20 cellular contexts compared by ENCODE assay signal in the genomic region with DNA sequence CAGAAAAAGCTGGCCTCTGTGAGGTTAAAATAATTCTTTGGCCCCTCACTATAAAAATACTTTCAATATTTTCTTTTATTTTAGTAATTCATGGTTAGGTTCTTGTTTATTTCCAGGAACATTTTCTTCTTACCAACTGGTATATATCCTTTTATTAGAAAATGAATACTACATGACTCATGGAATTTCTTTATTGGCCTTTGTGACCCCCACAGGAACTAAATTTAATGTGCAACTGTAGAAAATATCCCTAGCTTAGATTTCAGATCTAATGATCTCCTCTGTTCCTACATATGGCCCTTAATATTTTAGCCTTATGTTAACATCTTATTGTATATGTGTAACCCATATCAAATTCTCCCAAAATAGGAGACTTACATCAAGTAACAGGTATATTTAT.
DNase-seq lines count a peak whose midpoint lies in the region; ATAC-seq and TF ChIP-seq lines count a peak whose summit lies in the region.
"Had no signal": no experiment of that assay in that cellular context is flagged by ENCODE, and none has a peak within 500 bp of the region (broad histone marks: within the 10 kb centered on the region; RNA-seq: fewer than 3 reads in every experiment).

No MANE protein-coding gene starts in this region.

- POLR2A ChIA-PET in BJ (lab: Charles Lee), result interaction anchor here (0.5 kb wide), 1 partner anchor 638 kb away, joined by 3 read pairs; no protein-coding TSS in a partner anchor

- no peak overlapping the region for H3K4me3 ChIP-seq in BJ (ENCODE audit: low read depth, low read length)
- no peak overlapping the region for H3K4me3 ChIP-seq in cardiac fibroblast (replicated peaks in 1 of 2; ENCODE audit: low read depth in 2 of 2, low read length in 2 of 2)
- H3K4me3 ChIP-seq: body of pancreas, mucosa of descending colon, sigmoid colon had no signal

- TF ChIP-seq CTCF in BJ (IDR thresholded peaks at IDR 0.05; ENCODE audit: insufficient read depth, low read depth, low read length), result no peak
- TF ChIP-seq CTCF in cardiac fibroblast (IDR thresholded peaks at IDR 0.05; ENCODE audit: low read depth, low read length), result no peak

- no peaks in the 10 kb centered on the region for H3K36me3 ChIP-seq in BJ (ENCODE audit: control insufficient read depth, insufficient read depth, low read length)
- H3K36me3 ChIP-seq: sigmoid colon had no signal

- ATAC-seq in left lobe of liver, result no peak
- ATAC-seq: body of pancreas; CD8-positive, alpha-beta T cell; left colon; mucosa of descending colon had no signal

- H3K27me3 ChIP-seq in BJ (ENCODE audit: control insufficient read depth, insufficient read depth, low read length), result no peaks in the 10 kb centered on the region
- H3K27me3 ChIP-seq: body of pancreas, sigmoid colon had no signal

- CTCF ChIA-PET in BJ (lab: Yijun Ruan, JAX), result interaction anchor here (1.3 to 1.7 kb wide), 2 partner anchors 11 to 59 kb away, joined by 3 to 5 read pairs; no protein-coding TSS in a partner anchor

- DNase-seq in BJ (ENCODE audit: low read depth) (peak; percentile 55), M059J (ENCODE audit: low read depth) (peak; percentile 74), cardiac fibroblast (ENCODE audit: low read depth in 2 of 2) (peak; percentile 34 to 61), hepatic stellate cell (ENCODE audit: low spot score) (peak; percentile 18), left lobe of liver (ENCODE audit: low spot score) (no peak), NCI-H2081 treated with DMSO at 0.1 percent for 48 hours (lab: John Stamatoyannopoulos, UW) (no peak), OCI-M1 (lab: John Stamatoyannopoulos, UW) (no peak), DMS79 (lab: John Stamatoyannopoulos, UW) (no peak)
- DNase-seq: activated CD4-positive, alpha-beta T cell treated with anti-CD3 and anti-CD28 coated beads, Interleukin-2, amount 10 ng/mL, durations not matched to agents 7 days and 5 days; activated naive CD4-positive, alpha-beta T cell treated with Interleukin-2 at 50 U/mL for 16 hours; body of pancreas; CD8-positive, alpha-beta T cell; foreskin melanocyte; left colon; mucosa of descending colon; NCI-H1092 treated with DMSO at 0.1 percent for 48 hours; NCI-H524 treated with DMSO at 0.1 percent for 48 hours; occipital lobe; sigmoid colon; stimulated activated CD4-positive, alpha-beta T cell treated with anti-CD3 and anti-CD28 coated beads, Interleukin-2, amount 100 ng/mL, for 48 hours had no signal

Comparison
In these comparisons a context has a peak if more than half of its experiments do, and no peak if none do; other contexts are left out.
1. DNase-seq: peak in BJ (single experiment), M059J (single experiment), cardiac fibroblast (2 of 2) and hepatic stellate cell (single experiment); none in left lobe of liver (single experiment), NCI-H2081 treated with DMSO at 0.1 percent for 48 hours (single experiment), OCI-M1 (single experiment) and DMS79 (single experiment).